1 cellular context compared by ENCODE assay signal in genomic region chr14:95282354-95282985, GRCh38.
TF ChIP-seq lines count a peak whose summit lies in the region.

No MANE protein-coding gene starts in this region.

TF ChIP-seq in HepG2, 621 proteins besides CTCF, POLR2A, EP300 and RAD21 (continued from another document):
- TF ChIP-seq ARID5B (CRISPR knock-in tag; IDR thresholded peaks at IDR 0.05) (no peak), ZUFSP (CRISPR knock-in tag; IDR thresholded peaks at IDR 0.05; ENCODE audit: borderline replicate concordance) (no peak), PAX8 (CRISPR knock-in tag; IDR thresholded peaks at IDR 0.05; ENCODE audit: borderline replicate concordance) (no peak), ZNF549 (CRISPR knock-in tag; IDR thresholded peaks at IDR 0.05) (no peak), ZNF337 (CRISPR knock-in tag; IDR thresholded peaks at IDR 0.05; ENCODE audit: borderline replicate concordance, low read depth) (no peak), ZBTB43 (CRISPR knock-in tag; conservative IDR thresholded peaks at IDR 0.05) (no peak), RFXANK (CRISPR knock-in tag; IDR thresholded peaks at IDR 0.05) (no peak)
